1 cellular context compared by ENCODE assay signal in the genomic region with DNA sequence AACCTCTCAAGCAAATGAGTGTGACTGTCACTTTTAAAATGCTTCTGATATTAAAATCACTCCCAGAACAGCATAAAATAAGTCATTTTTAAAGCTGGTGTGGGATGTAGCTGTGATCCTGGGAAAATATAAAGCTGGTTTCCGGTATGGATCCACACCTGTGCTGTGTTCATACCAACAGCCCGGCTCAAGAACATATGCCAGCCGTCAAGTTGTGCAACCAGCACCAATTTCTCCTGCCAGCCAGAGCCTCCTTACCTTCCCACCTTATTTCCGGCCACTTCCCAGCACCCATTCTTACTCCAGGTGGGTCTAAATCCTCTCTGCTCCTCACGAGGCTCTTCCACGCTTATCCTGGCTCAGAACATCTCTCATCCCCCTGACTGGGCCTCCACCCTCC.
TF ChIP-seq lines count a peak whose summit lies in the region.

No MANE protein-coding gene starts in this region.

TF ChIP-seq in HCT116, 20 proteins besides CTCF, POLR2A, EP300 and RAD21 (continued from another document):
- no peak for TF ChIP-seq REST (IDR thresholded peaks at IDR 0.05; ENCODE audit: low read depth)
- no peak for TF ChIP-seq EGR1 (IDR thresholded peaks at IDR 0.05; ENCODE audit: low read depth)
- no peak for TF ChIP-seq JUND (IDR thresholded peaks at IDR 0.05)
- no peak for TF ChIP-seq FOSL1 (IDR thresholded peaks at IDR 0.05; ENCODE audit: low read depth)
- TF ChIP-seq ZBTB33 (IDR thresholded peaks at IDR 0.05; ENCODE audit: extremely low read depth, insufficient replicate concordance, low read length) = no peak
- TF ChIP-seq POLR2AphosphoS5 (IDR thresholded peaks at IDR 0.05; ENCODE audit: low read depth, low read length) = no peak
- no peak for TF ChIP-seq SRF (IDR thresholded peaks at IDR 0.05; ENCODE audit: low read depth)
- TF ChIP-seq, protein P1, sequence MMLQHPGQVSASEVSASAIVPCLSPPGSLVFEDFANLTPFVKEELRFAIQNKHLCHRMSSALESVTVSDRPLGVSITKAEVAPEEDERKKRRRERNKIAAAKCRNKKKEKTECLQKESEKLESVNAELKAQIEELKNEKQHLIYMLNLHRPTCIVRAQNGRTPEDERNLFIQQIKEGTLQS (IDR thresholded peaks at IDR 0.05) = no peak
- TF ChIP-seq EZH2phosphoT487 (IDR thresholded peaks at IDR 0.05; ENCODE audit: borderline replicate concordance) = no peak
